In the genomic region with DNA sequence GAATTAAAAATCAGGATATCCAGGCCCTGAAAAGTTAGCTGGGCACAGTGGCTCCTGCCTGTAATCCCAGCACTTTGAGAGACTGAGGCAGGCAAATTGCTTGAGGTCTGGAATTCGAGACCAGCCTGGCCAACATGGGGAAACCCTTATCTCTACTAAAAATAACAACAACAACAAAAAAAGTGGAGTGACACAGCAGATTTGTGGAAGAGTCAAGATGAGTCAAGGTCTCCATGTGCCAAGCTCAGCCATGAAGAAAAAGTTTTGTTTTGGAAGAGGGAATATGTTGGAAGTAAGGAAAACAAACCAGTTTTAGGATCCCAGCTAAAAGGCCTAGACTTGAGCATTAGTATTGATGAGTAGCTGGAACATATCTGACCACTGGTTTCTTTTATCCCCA, we compare ENCODE assay signal across 18 cellular contexts. TPM values are rescaled to one million over a fixed set of nuclear protein-coding genes. Genes with fewer than 3 reads are reported as not detected.
DNase-seq lines count a peak whose midpoint lies in the region; ATAC-seq and TF ChIP-seq lines count a peak whose summit lies in the region.
"Had no signal": no experiment of that assay in that cellular context is flagged by ENCODE, and none has a peak within 500 bp of the region (broad histone marks: within the 10 kb centered on the region; RNA-seq: fewer than 3 reads in every experiment).

No MANE protein-coding gene starts in this region.

- H2BK120ac ChIP-seq in mesenchymal stem cell (ENCODE audit: low read depth, low read length), result no peak overlapping the region

- 40% methylated on average over 1 of the region's 1 CpG for WGBS in mesenchymal stem cell

- peaks cover 3% of the 10 kb centered on the region for H3K79me1 ChIP-seq in mesenchymal stem cell (replicated peaks; ENCODE audit: low read length, poor library complexity, severe bottlenecking)

- peak overlapping the region; percentile 74 for H3K9ac ChIP-seq in mesenchymal stem cell (ENCODE audit: low read length)

- no peak overlapping the region for H3K4ac ChIP-seq in mesenchymal stem cell (ENCODE audit: low read depth in 1 of 2, low read length in 2 of 2)

- H3K14ac ChIP-seq in mesenchymal stem cell (ENCODE audit: low read length in 2 of 2), result no peak overlapping the region

- no peaks in the 10 kb centered on the region for H3K27me3 ChIP-seq in HL-60 (ENCODE audit: insufficient read depth, poor library complexity, severe bottlenecking)
- H3K27me3 ChIP-seq in mesenchymal stem cell (ENCODE audit: control insufficient read depth in 1 of 2, insufficient read depth in 1 of 2, low read length in 2 of 2), result no peaks in the 10 kb centered on the region
- H3K27me3 ChIP-seq: gastroesophageal sphincter had no signal

- peaks cover 0 to 1% (median 0%) of the 10 kb centered on the region in 3 donors for H3K27me3 Mint-ChIP-seq in CD14-positive monocyte (ENCODE audit: low read depth in 3 of 3)

- no peaks in the 10 kb centered on the region for H3K9me3 ChIP-seq in mesenchymal stem cell (ENCODE audit: control insufficient read depth, low read length)
- H3K9me3 ChIP-seq: gastroesophageal sphincter had no signal

- no peak for ATAC-seq in GM21786 (IDR thresholded peaks at IDR 0.05; ENCODE audit: unreplicated experiment)
- ATAC-seq: gastroesophageal sphincter had no signal

- no peak overlapping the region for H3K23ac ChIP-seq in mesenchymal stem cell (ENCODE audit: low read length in 2 of 2)

- no peak overlapping the region for H2BK12ac ChIP-seq in mesenchymal stem cell (ENCODE audit: low read length in 2 of 2)

- intact Hi-C loops in CD14-positive monocyte (cut with micrococcal nuclease), result no loop called here

- no peak overlapping the region for H2AFZ ChIP-seq in mesenchymal stem cell (ENCODE audit: low read depth, low read length)

- H3K4me3 Mint-ChIP-seq in CD14-positive monocyte, result no peak overlapping the region
- H3K4me3 Mint-ChIP-seq: brain, nephron had no signal

- H3K27ac ChIP-seq in HL-60 (replicated peaks) (peak overlapping the region; percentile 56), mesenchymal stem cell (ENCODE audit: low read length, poor library complexity, severe bottlenecking) (no peak overlapping the region)
- H3K27ac ChIP-seq: C4-2B, gastroesophageal sphincter had no signal

- H2AK5ac ChIP-seq in mesenchymal stem cell (ENCODE audit: low read length, severe bottlenecking), result no peak overlapping the region

- H3K4me3 ChIP-seq in HL-60 (replicated peaks; ENCODE audit: insufficient read depth, low read length), result no peak overlapping the region
- H3K4me3 ChIP-seq in choroid plexus epithelial cell (ENCODE audit: low read depth, low read length), result no peak overlapping the region
- no peak overlapping the region for H3K4me3 ChIP-seq in mesenchymal stem cell (ENCODE audit: insufficient read depth in 1 of 2, low read depth in 1 of 2, low read length in 2 of 2)
- H3K4me3 ChIP-seq: gastroesophageal sphincter had no signal

- no peak overlapping the region for H2BK5ac ChIP-seq in mesenchymal stem cell (ENCODE audit: low read depth, low read length, poor library complexity, severe bottlenecking)

- H3K36me3 Mint-ChIP-seq in CD14-positive monocyte, result peaks cover 39 to 50% of the 10 kb centered on the region in 2 donors

- H3K18ac ChIP-seq in mesenchymal stem cell (ENCODE audit: low read depth in 1 of 2, low read length in 2 of 2), result no peak overlapping the region

- DNase-seq in CD14-positive monocyte (ENCODE audit: low spot score) (no peak), HL-60 (ENCODE audit: low read depth in 1 of 2, low spot score in 1 of 2) (no peak), choroid plexus epithelial cell (ENCODE audit: low read depth) (peak; percentile 38), mesenchymal stem cell (peak; percentile 41), cortex of kidney (lab: John Stamatoyannopoulos, UW) (no peak), NCI-H526 (lab: John Stamatoyannopoulos, UW) (no peak), cerebellar cortex (ENCODE audit: low spot score) (no peak)
- DNase-seq: activated gamma-delta T cell; DMS79; MM.1S; NCI-H2029 treated with DMSO at 0.1 percent for 48 hours; stimulated activated CD4-positive, alpha-beta T cell treated with anti-CD3 and anti-CD28 coated beads, Interleukin-15, amount 100 ng/mL, for 24 hours; substantia nigra had no signal

- H3K4me1 Mint-ChIP-seq in CD14-positive monocyte, result peaks cover 4% of the 10 kb centered on the region
- H3K4me1 Mint-ChIP-seq: brain, nephron had no signal

- no peak overlapping the region for H2BK15ac ChIP-seq in mesenchymal stem cell (ENCODE audit: low read depth, poor library complexity, severe bottlenecking)

- H3K36me3 ChIP-seq in mesenchymal stem cell (ENCODE audit: control insufficient read depth in 1 of 2, insufficient read depth in 2 of 2, low read depth in 1 of 2, low read length in 2 of 2), result peaks cover 5 to 6% of the 10 kb centered on the region in 2 experiments

- TF ChIP-seq CTCF in CD14-positive monocyte (IDR thresholded peaks at IDR 0.05), result no peak
- TF ChIP-seq CTCF in HL-60 (IDR thresholded peaks at IDR 0.05; ENCODE audit: insufficient read depth, low read length), result no peak
- TF ChIP-seq CTCF in choroid plexus epithelial cell (conservative IDR thresholded peaks at IDR 0.05; ENCODE audit: low read depth, low read length), result no peak

- H3K27ac Mint-ChIP-seq in CD14-positive monocyte, result peak overlapping the region in 5 of 7 donors; percentile 74 to 89 (median 86)
- H3K27ac Mint-ChIP-seq: brain, nephron had no signal

- no peaks in the 10 kb centered on the region for H3K4me1 ChIP-seq in mesenchymal stem cell (ENCODE audit: control insufficient read depth, insufficient read depth, low read depth, low read length)
- H3K4me1 ChIP-seq: gastroesophageal sphincter had no signal

- peaks cover 19 to 28% (median 22%) of the 10 kb centered on the region in 7 donors for H3K9me3 Mint-ChIP-seq in CD14-positive monocyte
- H3K9me3 Mint-ChIP-seq: brain, nephron had no signal

- H3K4me2 ChIP-seq in mesenchymal stem cell (ENCODE audit: low read length, poor library complexity, severe bottlenecking), result no peak overlapping the region

- no peak overlapping the region for H4K8ac ChIP-seq in mesenchymal stem cell (ENCODE audit: low read length)

- no peak overlapping the region for H4K91ac ChIP-seq in mesenchymal stem cell (ENCODE audit: low read length)

RNA-seq across cellular contexts. Expression of a gene that starts 14.7 kb away (rescaled TPM):
- under 1 TPM in 1 of 2 donors, not detected in 1; 0.23 TPM for polyA plus RNA-seq in CD14-positive monocyte
- polyA plus RNA-seq in mesenchymal stem cell (2013, experiment 1 of 2), result 0.03 TPM
- polyA plus RNA-seq in mesenchymal stem cell (2013, experiment 2 of 2), result 0.07 TPM

Comparison
In these comparisons a context has a peak if more than half of its experiments do, and no peak if none do; other contexts are left out.
1. DNase-seq: peak in choroid plexus epithelial cell (single experiment) and mesenchymal stem cell (single experiment); none in CD14-positive monocyte (single experiment), HL-60 (0 of 2), cortex of kidney (single experiment), NCI-H526 (0 of 2) and cerebellar cortex (single experiment).